16 cellular contexts compared by ENCODE assay signal in genomic region chr11:19696073-19696472, GRCh38. TPM values are rescaled to one million over a fixed set of nuclear protein-coding genes. Genes with fewer than 3 reads are reported as not detected.
DNase-seq lines count a peak whose midpoint lies in the region; TF ChIP-seq lines count a peak whose summit lies in the region.
"Had no signal": no experiment of that assay in that cellular context is flagged by ENCODE, and none has a peak within 500 bp of the region (broad histone marks: within the 10 kb centered on the region; RNA-seq: fewer than 3 reads in every experiment).

No MANE protein-coding gene starts in this region.

- H3K9me3 ChIP-seq in left ventricle myocardium inferior (replicated peaks) (no peaks in the 10 kb centered on the region), ascending aorta (no peaks in the 10 kb centered on the region), transverse colon (no peaks in the 10 kb centered on the region)

- no peak for TF ChIP-seq EP300 in transverse colon (IDR thresholded peaks at IDR 0.05; ENCODE audit: low read depth)

- intact Hi-C loops in left ventricle myocardium inferior (cut with micrococcal nuclease): no loop called here
- intact Hi-C loops in cardiac septum (cut with DNase I): loop anchor here (2.0 to 5.0 kb wide), 2 partner anchors 15 to 119 kb away; no protein-coding TSS in a partner anchor
- intact Hi-C loops in ascending aorta (cut with DNase I): no loop called here
- intact Hi-C loops in transverse colon (cut with DNase I; ENCODE audit: low total_unique reads): no loop called here

- in situ Hi-C loops in transverse colon (cut with MboI; ENCODE audit: low pct_ligation_motif_present in 1 of 4, low pct_unique_long_range_greater_than_20kb in 1 of 4, low sequenced_read_pairs in 3 of 4): no loop called here

- H3K4me1 ChIP-seq in left ventricle myocardium inferior (peaks cover 59% of the 10 kb centered on the region), ascending aorta (peaks cover 5 to 11% of the 10 kb centered on the region in 2 donors), transverse colon (peaks cover 0 to 2% (median under 1%) of the 10 kb centered on the region in 4 donors)

- H3K4me3 ChIP-seq in left ventricle myocardium inferior: no peak overlapping the region
- no peak overlapping the region for H3K4me3 ChIP-seq in ascending aorta
- no peak overlapping the region for H3K4me3 ChIP-seq in transverse colon

- WGBS in transverse colon (ENCODE audit: low coverage in 1 of 2), 2 donors: 71 to 89% methylated on average over 3 of the region's 3 CpGs

- peak overlapping the region; percentile 83 for H3K27ac ChIP-seq in left ventricle myocardium inferior (replicated peaks)
- peak overlapping the region; percentile 14 to 37 for H3K27ac ChIP-seq in ascending aorta
- peak overlapping the region; percentile 23 to 67 (median 38) for H3K27ac ChIP-seq in transverse colon

- H3K36me3 ChIP-seq in left ventricle myocardium inferior (no peaks in the 10 kb centered on the region), ascending aorta (no peaks in the 10 kb centered on the region), transverse colon (no peaks in the 10 kb centered on the region)

- no peak for TF ChIP-seq CTCF in left ventricle myocardium inferior (IDR thresholded peaks at IDR 0.05; ENCODE audit: borderline replicate concordance)
- no peak for TF ChIP-seq CTCF in ascending aorta (IDR thresholded peaks at IDR 0.05)
- TF ChIP-seq CTCF in transverse colon (IDR thresholded peaks at IDR 0.05): no peak

- DNase-seq in left ventricle myocardium inferior: no peak
- DNase-seq in cardiac septum (ENCODE audit: low spot score): no peak
- no peak for DNase-seq in ascending aorta (ENCODE audit: low spot score in 2 of 2)
- peak; percentile 51 to 64 for DNase-seq in lung microvascular endothelial cell (ENCODE audit: low read depth in 2 of 2)
- no peak for DNase-seq in transverse colon
- DNase-seq in stimulated activated CD4-positive, alpha-beta T cell treated with anti-CD3 and anti-CD28 coated beads, Interleukin-12 subunit alpha, Interleukin-12 subunit beta, amount 100 ng/mL, for 4 hours: no peak
- no peak for DNase-seq in NOMO-1 treated with dmso at 0.1 percent for 144 hours (lab: John Stamatoyannopoulos, UW; ENCODE audit: unreplicated experiment)
- DNase-seq: ACHN, AML-193, EL, H9, Kasumi-1, NCI-H1930, NCI-H2171, NCI-H82, SHP77 treated with DMSO at 0.1 percent for 48 hours had no signal

- TF ChIP-seq POLR2A in transverse colon (IDR thresholded peaks at IDR 0.05): no peak

- H3K27me3 ChIP-seq in left ventricle myocardium inferior (ENCODE audit: low read depth): no peaks in the 10 kb centered on the region
- no peaks in the 10 kb centered on the region for H3K27me3 ChIP-seq in ascending aorta
- H3K27me3 ChIP-seq in transverse colon: no peaks in the 10 kb centered on the region

RNA-seq across cellular contexts. Expression of gene NAV2, which starts 16.6 kb away (rescaled TPM):
- total RNA-seq in left ventricle myocardium inferior: 14.3 TPM
- total RNA-seq in cardiac septum: 50.8 TPM
- total RNA-seq in ascending aorta: 62.6 TPM
- total RNA-seq in lung microvascular endothelial cell: 1.8 and 4.4 TPM in 2 replicates
- total RNA-seq in transverse colon: 10 to 100 TPM in 3 of 4 donors, 1 to 10 TPM in 1; 9.6 to 40.0 (median 23.1) TPM

Comparison
In these comparisons a context has a peak if more than half of its experiments do, and no peak if none do; other contexts are left out.
1. DNase-seq: peak in lung microvascular endothelial cell (2 of 2); none in left ventricle myocardium inferior (single experiment), cardiac septum (single experiment), ascending aorta (0 of 2), transverse colon (single experiment), stimulated activated CD4-positive, alpha-beta T cell treated with anti-CD3 and anti-CD28 coated beads, Interleukin-12 subunit alpha, Interleukin-12 subunit beta, amount 100 ng/mL, for 4 hours (single experiment) and NOMO-1 treated with dmso at 0.1 percent for 144 hours (single experiment).
2. H3K27ac ChIP-seq: peak in every context shown above with its lines; median percentile 83 in left ventricle myocardium inferior; 38 in transverse colon; 26 in ascending aorta.